16 cellular contexts compared by ENCODE assay signal in genomic region chr19:30635026-30635985, GRCh38.
"Had no signal": no experiment of that assay in that cellular context is flagged by ENCODE, and none has a peak within 500 bp of the region (broad histone marks: within the 10 kb centered on the region; RNA-seq: fewer than 3 reads in every experiment).

No MANE protein-coding gene starts in this region.

- H3K36me3 Mint-ChIP-seq: naive B cell; stimulated activated effector memory CD8-positive, alpha-beta T cell treated with anti-CD3 and anti-CD28 coated beads, Interleukin-12 subunit alpha, Interleukin-12 subunit beta, amount 100 ng/mL, for 72 hours had no signal

- ATAC-seq: heart left ventricle; right lobe of liver; stimulated activated effector memory CD8-positive, alpha-beta T cell treated with anti-CD3 and anti-CD28 coated beads, Interleukin-12 subunit alpha, Interleukin-12 subunit beta, amount 100 ng/mL, for 72 hours; stimulated activated naive CD8-positive, alpha-beta T cell treated with anti-CD3 and anti-CD28 coated beads, Interleukin-15, Interleukin-2, amounts not matched to agents 100 U/mL and 50 U/mL, for 24 hours had no signal

- H3K4me3 Mint-ChIP-seq: naive B cell; stimulated activated effector memory CD8-positive, alpha-beta T cell treated with anti-CD3 and anti-CD28 coated beads, Interleukin-12 subunit alpha, Interleukin-12 subunit beta, amount 100 ng/mL, for 72 hours had no signal

- H3K9me3 Mint-ChIP-seq: stimulated activated effector memory CD8-positive, alpha-beta T cell treated with anti-CD3 and anti-CD28 coated beads, Interleukin-12 subunit alpha, Interleukin-12 subunit beta, amount 100 ng/mL, for 72 hours had no signal

- H3K27ac Mint-ChIP-seq: naive B cell; stimulated activated effector memory CD8-positive, alpha-beta T cell treated with anti-CD3 and anti-CD28 coated beads, Interleukin-12 subunit alpha, Interleukin-12 subunit beta, amount 100 ng/mL, for 72 hours had no signal

- DNase-seq: cortex of kidney; effector CD8-positive, alpha-beta T cell; heart left ventricle; hypothalamus; kidney glomerular epithelial cell; mesendoderm; naive B cell; pancreas; right lobe of liver; stimulated activated CD4-positive, alpha-beta T cell treated with anti-CD3 and anti-CD28 coated beads, Interleukin-4, amount 100 ng/mL, for 1 hour; stimulated activated CD8-positive, alpha-beta memory T cell treated with anti-CD3 and anti-CD28 coated beads, Interleukin-4, amount 100 ng/mL, for 48 hours; stimulated activated naive CD8-positive, alpha-beta T cell treated with anti-CD3 and anti-CD28 coated beads, Interleukin-15, Interleukin-2, amounts not matched to agents 100 U/mL and 50 U/mL, for 24 hours; tibial artery; upper lobe of left lung; uterus had no signal

- H3K4me1 Mint-ChIP-seq: naive B cell; stimulated activated effector memory CD8-positive, alpha-beta T cell treated with anti-CD3 and anti-CD28 coated beads, Interleukin-12 subunit alpha, Interleukin-12 subunit beta, amount 100 ng/mL, for 72 hours had no signal

- H3K27me3 Mint-ChIP-seq: naive B cell had no signal
